Comparison of ENCODE assay signal across 28 cellular contexts in the genomic region with DNA sequence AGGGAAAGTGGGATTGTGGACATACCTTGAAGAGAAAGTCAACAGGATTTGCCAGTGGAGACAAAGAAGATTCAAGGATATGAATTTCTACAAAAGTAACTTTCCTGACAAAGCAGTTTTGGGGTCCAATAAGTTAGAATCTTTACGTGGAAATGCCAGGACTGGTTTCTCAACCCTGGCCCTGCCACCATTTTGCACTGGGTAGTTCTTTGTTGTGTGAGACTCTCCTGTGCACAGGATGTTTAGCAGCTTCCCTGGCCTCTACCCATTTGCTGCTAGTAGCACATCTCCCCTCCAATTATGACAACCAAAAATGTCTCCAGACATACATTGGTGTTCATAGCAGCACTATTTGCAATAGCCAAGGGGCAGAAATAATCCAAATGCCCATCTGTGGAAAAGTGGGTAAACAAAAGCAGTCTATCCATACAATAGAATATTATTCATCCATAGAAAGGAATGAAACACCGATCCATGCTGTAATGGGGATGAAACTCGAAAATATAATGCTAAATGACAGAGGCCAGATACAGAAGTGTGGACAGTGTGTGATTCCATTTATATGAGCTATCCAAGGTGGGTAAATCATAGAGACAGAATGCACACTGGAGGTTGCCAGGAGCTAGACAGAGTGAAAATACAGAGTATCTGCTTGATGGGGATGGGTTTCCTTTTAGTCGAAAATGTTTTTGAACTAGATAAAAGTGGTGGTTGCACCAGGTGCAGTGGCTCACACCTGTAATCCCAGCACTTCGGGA.
"Had no signal": no experiment of that assay in that cellular context is flagged by ENCODE, and none has a peak within 500 bp of the region (broad histone marks: within the 10 kb centered on the region; RNA-seq: fewer than 3 reads in every experiment).

No MANE protein-coding gene starts in this region.

- H3K4me3 ChIP-seq: K562, SJSA1 had no signal

- H3K36me3 ChIP-seq: SJSA1 had no signal

- ATAC-seq: activated T-cell treated with anti-CD3 and anti-CD28 coated beads, Interleukin-2, amount 50 U/mL, for 72 hours; K562; Panc1; Right ventricle myocardium inferior; SK-N-SH treated with all-trans-retinoic acid at 6 μM for 48 hours; T-helper 17 cell; WTC11 had no signal

- DNase-seq: activated CD4-positive, alpha-beta memory T cell treated with anti-CD3 and anti-CD28 coated beads for 36 hours; activated CD4-positive, alpha-beta T cell treated with anti-CD3 and anti-CD28 coated beads, Interleukin-2, amount 10 ng/mL, durations not matched to agents 24 days and 14 days; activated CD4-positive, CD25-positive, alpha-beta regulatory T cell treated with anti-CD3 and anti-CD28 coated beads, Interleukin-2, amount 50 U/mL, for 72 hours; activated CD8-positive, alpha-beta memory T cell treated with anti-CD3 and anti-CD28 coated beads for 24 hours; activated gamma-delta T cell treated with Interleukin-2 at 50 U/mL for 16 hours; activated naive CD4-positive, alpha-beta T cell treated with anti-CD3 and anti-CD28 coated beads, Interleukin-2, amount 10 ng/mL, durations not matched to agents 7 days and 5 days; activated naive CD8-positive, alpha-beta T cell treated with anti-CD3 and anti-CD28 coated beads for 36 hours; activated T-cell treated with anti-CD3 and anti-CD28 coated beads, Interleukin-2, amount 50 U/mL, for 72 hours; Karpas-422; NCI-H1105 treated with DMSO at 0.1 percent for 48 hours; NCI-H1694; NCI-H2029; NCI-H2107; NCI-H2171 treated with DMSO at 0.1 percent for 48 hours; NCI-H226; NCI-H526; NCI-H82; NK-92 treated with Interleukin-12 subunit alpha and Interleukin-12 subunit beta, amount 100 ng/mL, for 24 hours; OCI-M1; RPMI8226; T-helper 17 cell; T-helper 9 cell had no signal

- H3K9me3 ChIP-seq: SJSA1 had no signal

- H3K27ac ChIP-seq: SJSA1 had no signal

- H3K4me1 ChIP-seq: SJSA1 had no signal
